In genomic region chr21:46165099-46165498, GRCh38 we compare ENCODE assay signal across 1 cellular context.
TF ChIP-seq lines count a peak whose summit lies in the region.

No MANE protein-coding gene starts in this region.

TF ChIP-seq in K562, 482 proteins besides CTCF, POLR2A, EP300 and RAD21 (continued from another document):
- no peak for TF ChIP-seq ZBTB5 (IDR thresholded peaks at IDR 0.05)
